ENCODE assay signal across 28 cellular contexts in genomic region chr13:90891329-90891728, GRCh38.
DNase-seq lines count a peak whose midpoint lies in the region; ATAC-seq, FAIRE-seq and TF ChIP-seq lines count a peak whose summit lies in the region.
"Had no signal": no experiment of that assay in that cellular context is flagged by ENCODE, and none has a peak within 500 bp of the region (broad histone marks: within the 10 kb centered on the region; RNA-seq: fewer than 3 reads in every experiment).

No MANE protein-coding gene starts in this region.

- no peaks in the 10 kb centered on the region for H3K27me3 Mint-ChIP-seq in nephron (ENCODE audit: low read depth)
- H3K27me3 Mint-ChIP-seq: CD4-positive, alpha-beta memory T cell; CD4-positive, CD25-positive, alpha-beta regulatory T cell; CD8-positive, alpha-beta memory T cell had no signal

- no peak overlapping the region for H3K9ac ChIP-seq in K562 (ENCODE audit: insufficient read depth in 1 of 2, low read depth in 2 of 2, low read length in 2 of 2)
- H3K9ac ChIP-seq: BLaER1 had no signal

- in situ Hi-C loops in K562 (cut with MboI) = no loop called here

- no peaks in the 10 kb centered on the region for H3K4me1 Mint-ChIP-seq in nephron
- H3K4me1 Mint-ChIP-seq: CD14-positive monocyte; CD4-positive, alpha-beta memory T cell; CD4-positive, CD25-positive, alpha-beta regulatory T cell; CD8-positive, alpha-beta memory T cell had no signal

- WGBS in K562 (ENCODE audit: insufficient coverage, low coverage, missing lambda C conversion rate) = 0% methylated on average over 2 of the region's 2 CpGs

- H3K79me2 ChIP-seq in K562 (ENCODE audit: control insufficient read depth, insufficient read depth, low read length) = no peaks in the 10 kb centered on the region

- ATAC-seq in K562 = no peak
- no peak for ATAC-seq in GM18870 (IDR thresholded peaks at IDR 0.05; ENCODE audit: unreplicated experiment)
- ATAC-seq: A549, GM12878 had no signal

- TF ChIP-seq RAD21 in K562 (CRISPR knock-in tag; conservative IDR thresholded peaks at IDR 0.05 in 1 of 2, IDR thresholded peaks at IDR 0.05 in 1 of 2) = no peak

- H3K9me1 ChIP-seq in K562 (ENCODE audit: control insufficient read depth, insufficient read depth, low read length) = no peaks in the 10 kb centered on the region

- no peak overlapping the region for H3K4me3 Mint-ChIP-seq in nephron
- H3K4me3 Mint-ChIP-seq: CD14-positive monocyte; CD4-positive, alpha-beta memory T cell; CD4-positive, CD25-positive, alpha-beta regulatory T cell; CD8-positive, alpha-beta memory T cell had no signal

- intact Hi-C loops in K562 (cut with micrococcal nuclease) = no loop called here

- no peaks in the 10 kb centered on the region for H3K4me1 ChIP-seq in K562 (replicated peaks in 1 of 2; ENCODE audit: control insufficient read depth in 2 of 2, insufficient read depth in 2 of 2, low read length in 2 of 2)
- H3K4me1 ChIP-seq: A549, BE2C, BLaER1 had no signal

- no peaks in the 10 kb centered on the region for H3K27me3 ChIP-seq in K562 (ENCODE audit: control insufficient read depth in 2 of 2, insufficient read depth in 2 of 2, low read length in 2 of 2)
- H3K27me3 ChIP-seq: BE2C, BLaER1 had no signal

- TF ChIP-seq EP300 in K562 (IDR thresholded peaks at IDR 0.05; ENCODE audit: low read length) = no peak

- H3K27ac ChIP-seq in K562 (ENCODE audit: extremely low read depth, low read depth, low read length) = no peak overlapping the region
- H3K27ac ChIP-seq: 22Rv1, A549, BLaER1 had no signal

- peaks cover 3% of the 10 kb centered on the region for H3K9me3 Mint-ChIP-seq in nephron

- H2AFZ ChIP-seq in K562 (ENCODE audit: low read depth, low read length) = no peak overlapping the region

- H3K36me3 Mint-ChIP-seq in nephron (ENCODE audit: low read depth) = no peaks in the 10 kb centered on the region
- H3K36me3 Mint-ChIP-seq: CD14-positive monocyte; CD4-positive, alpha-beta memory T cell; CD4-positive, CD25-positive, alpha-beta regulatory T cell; CD8-positive, alpha-beta memory T cell had no signal

- DNase-seq in K562 (ENCODE audit: extremely low read depth in 1 of 4, low spot score in 3 of 4) = no peak
- peak; percentile 35 for DNase-seq in kidney tubule cell (ENCODE audit: low spot score)
- peak; percentile 53 for DNase-seq in renal cortical epithelial cell (ENCODE audit: low read depth)
- DNase-seq in stimulated activated CD4-positive, alpha-beta T cell treated with anti-CD3 and anti-CD28 coated beads, Interleukin-15, amount 100 ng/mL, for 24 hours = no peak
- DNase-seq in NCI-H146 treated with DMSO at 0.1 percent for 48 hours (lab: John Stamatoyannopoulos, UW; ENCODE audit: unreplicated experiment) = no peak
- DNase-seq: BE2C; C1 segment of cervical spinal cord; CD4-positive, alpha-beta memory T cell; CD4-positive, CD25-positive, alpha-beta regulatory T cell; CD8-positive, alpha-beta memory T cell; COR-L47; DMS 273 treated with DMSO at 0.1 percent for 48 hours; DMS153; DMS53; DMS79; DND-41; EL; GDM1 had no signal

- no peak for TF ChIP-seq POLR2A in K562 (conservative IDR thresholded peaks at IDR 0.05)

- no peak for FAIRE-seq in K562 (lab: Jason Lieb, UNC)
- FAIRE-seq: A549, GM12878, GM12892, GM18507, GM19239 had no signal

- no peak overlapping the region for H3K4me3 ChIP-seq in K562
- H3K4me3 ChIP-seq: A549, BLaER1, GM12878 had no signal

- H3K27ac Mint-ChIP-seq in nephron = peak overlapping the region in 2 of 3 experiments; percentile 45 to 94
- H3K27ac Mint-ChIP-seq: CD14-positive monocyte; CD4-positive, alpha-beta memory T cell; CD4-positive, CD25-positive, alpha-beta regulatory T cell; CD8-positive, alpha-beta memory T cell had no signal

- no peaks in the 10 kb centered on the region for H3K36me3 ChIP-seq in K562 (ENCODE audit: control insufficient read depth, insufficient read depth, low read length)
- H3K36me3 ChIP-seq: BE2C, BLaER1 had no signal

- H3K9me3 ChIP-seq in K562 (replicated peaks; ENCODE audit: control insufficient read depth, insufficient read depth, low read depth, low read length) = no peaks in the 10 kb centered on the region; the same call in 1 of the 2 replicates
- H3K9me3 ChIP-seq: A549, BE2C, BLaER1 had no signal

- TF ChIP-seq CTCF in K562 (IDR thresholded peaks at IDR 0.05 in 2 of 3, conservative IDR thresholded peaks at IDR 0.05 in 1 of 3; ENCODE audit: insufficient read depth in 2 of 3, low read depth in 1 of 3, low read length in 3 of 3) (no peak), nephron (IDR thresholded peaks at IDR 0.05; ENCODE audit: unreplicated experiment in 3 of 3) (no peak)

- H3K4me2 ChIP-seq in K562 (ENCODE audit: insufficient read depth, low read length) = no peak overlapping the region
- H3K4me2 ChIP-seq: A549, BLaER1 had no signal

- POLR2A ChIA-PET in K562 (lab: Yijun Ruan, JAX) = no interaction called here

- no TSS peak for BruUV-seq in K562 (replicated peaks; lab: Mats Ljungman, UMichigan)

- CTCF ChIA-PET in K562 (lab: Yijun Ruan, JAX; ENCODE audit: low intra/inter-chr PET ratio) = no interaction called here

- H4K20me1 ChIP-seq in K562 (replicated peaks; ENCODE audit: control insufficient read depth, insufficient read depth, low read length) = no peaks in the 10 kb centered on the region
- H4K20me1 ChIP-seq: BLaER1 had no signal

TF ChIP-seq in K562, 482 proteins besides CTCF, POLR2A, EP300 and RAD21:
- TF ChIP-seq ZNF121 (CRISPR knock-in tag; conservative IDR thresholded peaks at IDR 0.05) (0 out of 2 replicates have a peak, but pooled peaks have one; percentile 22), PCBP1 (IDR thresholded peaks at IDR 0.05; ENCODE audit: low read depth, low read length, poor library complexity, severe bottlenecking) (no peak), POLR2G (IDR thresholded peaks at IDR 0.05; ENCODE audit: low read depth, low read length) (no peak), ZNF699 (CRISPR knock-in tag; IDR thresholded peaks at IDR 0.05; ENCODE audit: insufficient replicate concordance) (peak; percentile 43), HDAC6 (IDR thresholded peaks at IDR 0.05; ENCODE audit: low read depth, low read length) (no peak), PHF20 (IDR thresholded peaks at IDR 0.05; ENCODE audit: partially characterized antibody) (no peak), CREBBP (IDR thresholded peaks at IDR 0.05; ENCODE audit: low read depth, low read length) (peak; percentile 56), RBM25 (IDR thresholded peaks at IDR 0.05; ENCODE audit: low read depth, low read length, severe bottlenecking) (no peak)
- TF ChIP-seq, protein P1, sequence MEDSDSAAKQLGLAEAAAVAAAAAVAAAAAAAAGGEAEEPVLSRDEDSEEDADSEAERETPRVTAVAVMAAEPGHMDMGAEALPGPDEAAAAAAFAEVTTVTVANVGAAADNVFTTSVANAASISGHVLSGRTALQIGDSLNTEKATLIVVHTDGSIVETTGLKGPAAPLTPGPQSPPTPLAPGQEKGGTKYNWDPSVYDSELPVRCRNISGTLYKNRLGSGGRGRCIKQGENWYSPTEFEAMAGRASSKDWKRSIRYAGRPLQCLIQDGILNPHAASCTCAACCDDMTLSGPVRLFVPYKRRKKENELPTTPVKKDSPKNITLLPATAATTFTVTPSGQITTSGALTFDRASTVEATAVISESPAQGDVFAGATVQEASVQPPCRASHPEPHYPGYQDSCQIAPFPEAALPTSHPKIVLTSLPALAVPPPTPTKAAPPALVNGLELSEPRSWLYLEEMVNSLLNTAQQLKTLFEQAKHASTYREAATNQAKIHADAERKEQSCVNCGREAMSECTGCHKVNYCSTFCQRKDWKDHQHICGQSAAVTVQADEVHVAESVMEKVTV (CRISPR knock-in tag; IDR thresholded peaks at IDR 0.05) = no peak
- TF ChIP-seq, protein P2, sequence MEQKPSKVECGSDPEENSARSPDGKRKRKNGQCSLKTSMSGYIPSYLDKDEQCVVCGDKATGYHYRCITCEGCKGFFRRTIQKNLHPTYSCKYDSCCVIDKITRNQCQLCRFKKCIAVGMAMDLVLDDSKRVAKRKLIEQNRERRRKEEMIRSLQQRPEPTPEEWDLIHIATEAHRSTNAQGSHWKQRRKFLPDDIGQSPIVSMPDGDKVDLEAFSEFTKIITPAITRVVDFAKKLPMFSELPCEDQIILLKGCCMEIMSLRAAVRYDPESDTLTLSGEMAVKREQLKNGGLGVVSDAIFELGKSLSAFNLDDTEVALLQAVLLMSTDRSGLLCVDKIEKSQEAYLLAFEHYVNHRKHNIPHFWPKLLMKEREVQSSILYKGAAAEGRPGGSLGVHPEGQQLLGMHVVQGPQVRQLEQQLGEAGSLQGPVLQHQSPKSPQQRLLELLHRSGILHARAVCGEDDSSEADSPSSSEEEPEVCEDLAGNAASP (IDR thresholded peaks at IDR 0.05) = no peak

Comparison
In these comparisons a context has a peak if more than half of its experiments do, and no peak if none do; other contexts are left out.
1. DNase-seq: peak in kidney tubule cell (single experiment) and renal cortical epithelial cell (single experiment); none in K562 (0 of 4), stimulated activated CD4-positive, alpha-beta T cell treated with anti-CD3 and anti-CD28 coated beads, Interleukin-15, amount 100 ng/mL, for 24 hours (single experiment) and NCI-H146 treated with DMSO at 0.1 percent for 48 hours (single experiment).